ENCODE assay signal across 8 cellular contexts in the genomic region with DNA sequence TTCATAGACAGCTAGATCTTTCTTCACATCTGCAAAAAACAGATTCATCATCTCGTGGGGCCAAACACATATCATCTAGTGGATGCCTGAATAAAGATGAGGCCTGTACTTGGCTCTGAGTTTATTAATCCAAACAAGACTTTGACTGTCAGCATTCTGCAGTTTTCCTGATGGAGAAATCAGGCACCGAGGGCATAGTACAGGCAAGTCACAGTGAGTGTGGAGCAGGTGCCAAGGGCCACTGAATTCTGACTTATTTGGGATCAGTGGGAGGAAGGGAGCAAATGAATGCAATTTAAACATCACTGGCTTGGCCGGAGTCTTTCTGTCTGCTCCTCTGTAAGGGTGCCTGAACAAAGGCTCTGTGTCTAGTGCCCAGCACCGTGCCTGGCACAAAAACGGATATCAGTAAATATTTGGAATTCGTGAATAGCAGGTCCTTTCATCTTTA. TPM values are rescaled to one million over a fixed set of nuclear protein-coding genes. Genes with fewer than 3 reads are reported as not detected.
A peak's percentile ranks its signal among the peaks of the same experiment; 100 is the strongest.
DNase-seq lines count a peak whose midpoint lies in the region; ATAC-seq and TF ChIP-seq lines count a peak whose summit lies in the region.

No MANE protein-coding gene starts in this region.

- ATAC-seq in left ventricle myocardium superior (no peak), GM18909 (IDR thresholded peaks at IDR 0.05; ENCODE audit: poor library complexity, unreplicated experiment) (no peak)

- H3K27ac ChIP-seq in right atrium auricular region (peak overlapping the region; percentile 93 to 95), vagina (peak overlapping the region; percentile 74)

- H3K36me3 ChIP-seq in right atrium auricular region (no peaks in the 10 kb centered on the region), vagina (no peaks in the 10 kb centered on the region)

- TF ChIP-seq CTCF in right atrium auricular region (IDR thresholded peaks at IDR 0.05) (no peak), cardiac fibroblast (IDR thresholded peaks at IDR 0.05; ENCODE audit: low read depth, low read length) (no peak), vagina (IDR thresholded peaks at IDR 0.05) (no peak)

- H3K4me3 ChIP-seq in right atrium auricular region (peak overlapping the region; percentile 87 to 96), cardiac fibroblast (replicated peaks in 1 of 2; ENCODE audit: low read depth in 2 of 2, low read length in 2 of 2) (peak overlapping the region; percentile 94 to 97), vagina (peak overlapping the region; percentile 68 to 96)

- peaks cover 0 to 48% of the 10 kb centered on the region in 2 donors for H3K4me1 ChIP-seq in right atrium auricular region
- H3K4me1 ChIP-seq in vagina = peaks cover 51% of the 10 kb centered on the region

- H3K27me3 ChIP-seq in right atrium auricular region (no peaks in the 10 kb centered on the region), vagina (no peaks in the 10 kb centered on the region)

- DNase-seq in right atrium auricular region (ENCODE audit: low spot score) (no peak), left ventricle myocardium superior (no peak), cardiac fibroblast (ENCODE audit: low read depth in 2 of 2) (no peak), mesenteric fat pad (ENCODE audit: low spot score) (peak; percentile 67), vagina (ENCODE audit: extremely low spot score in 2 of 2) (no peak), COR-L47 (lab: John Stamatoyannopoulos, UW) (no peak), NCI-H1105 treated with DMSO at 0.1 percent for 48 hours (lab: John Stamatoyannopoulos, UW) (no peak)

- intact Hi-C loops in left ventricle myocardium superior (cut with micrococcal nuclease) (no loop called here), vagina (cut with DNase I) (loop anchor here (10.0 kb wide), 1 partner anchor 393 kb away; the partner anchor contains the start of gene KATNB1)

- H3K9me3 ChIP-seq in right atrium auricular region = no peaks in the 10 kb centered on the region
- H3K9me3 ChIP-seq in vagina = no peaks in the 10 kb centered on the region

- TF ChIP-seq POLR2A in vagina (IDR thresholded peaks at IDR 0.05) = no peak

RNA-seq across cellular contexts. Expression of gene CFAP20, which starts 1.0 kb away (rescaled TPM):
- total RNA-seq in right atrium auricular region = 10 to 100 TPM; 36.9 to 64.2 TPM
- 37.2 TPM for total RNA-seq in left ventricle myocardium superior
- 28.5 TPM for total RNA-seq in mesenteric fat pad
- total RNA-seq in vagina = 72.7 TPM
